ENCODE assay signal across 6 cellular contexts in the genomic region with DNA sequence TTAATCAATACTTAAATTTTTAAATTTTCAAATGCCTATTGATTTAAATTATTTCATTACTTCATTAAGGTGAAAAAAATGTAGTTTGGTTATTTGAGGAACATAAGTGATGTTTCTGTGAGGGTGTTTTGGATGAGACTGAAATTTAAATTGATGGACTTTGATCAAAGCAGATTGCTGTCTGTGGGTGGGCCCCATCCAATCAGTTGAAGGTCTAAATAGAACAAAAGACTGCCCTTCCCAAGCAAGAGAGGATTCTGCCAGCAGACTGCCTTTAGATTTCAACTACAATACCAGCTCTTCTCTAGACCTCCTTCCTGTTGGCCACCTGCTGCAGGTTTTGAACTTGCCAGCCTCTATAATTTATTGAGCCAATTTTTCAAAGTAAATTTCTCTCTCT. TPM values are rescaled to one million over a fixed set of nuclear protein-coding genes. Genes with fewer than 3 reads are reported as not detected.
"Had no signal": no experiment of that assay in that cellular context is flagged by ENCODE, and none has a peak within 500 bp of the region (broad histone marks: within the 10 kb centered on the region; RNA-seq: fewer than 3 reads in every experiment).

No MANE protein-coding gene starts in this region.

- H3K27ac ChIP-seq: GM23248 had no signal

- H3K4me3 ChIP-seq: GM23248, HAP-1 had no signal

- H3K36me3 ChIP-seq: HAP-1 had no signal

- DNase-seq: GM23248, GOT3, H7, IMR-90, KBM-7 had no signal

- H3K9ac ChIP-seq: GM23248 had no signal

RNA-seq across cellular contexts. Expression of a gene that starts 14.5 kb away (rescaled TPM):
- polyA plus RNA-seq: GM23248 had no signal
